9 cellular contexts compared by ENCODE assay signal in the genomic region with DNA sequence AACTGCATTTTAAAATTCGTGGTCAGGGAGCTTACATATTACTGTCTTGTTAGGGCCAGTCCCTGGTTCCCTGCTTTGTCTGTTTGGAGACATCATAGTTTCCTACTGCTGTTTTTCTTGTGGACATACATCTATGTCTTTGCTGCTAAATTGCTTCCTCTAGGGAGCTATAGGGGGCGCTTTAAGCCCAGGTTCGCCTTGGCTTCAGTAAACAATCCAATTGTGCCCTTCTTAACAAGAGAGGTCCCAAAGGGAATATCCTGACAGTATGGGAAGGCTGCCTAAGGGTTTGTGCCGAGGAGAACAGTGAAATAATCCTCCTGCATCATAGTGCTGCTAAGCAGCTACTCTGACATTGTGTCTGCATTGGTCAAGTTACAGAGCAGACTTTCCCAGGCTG.
A peak's percentile ranks its signal among the peaks of the same experiment; 100 is the strongest.
DNase-seq lines count a peak whose midpoint lies in the region; ATAC-seq and TF ChIP-seq lines count a peak whose summit lies in the region.
"Had no signal": no experiment of that assay in that cellular context is flagged by ENCODE, and none has a peak within 500 bp of the region (broad histone marks: within the 10 kb centered on the region; RNA-seq: fewer than 3 reads in every experiment).

No MANE protein-coding gene starts in this region.

- DNase-seq in DMS53 (lab: John Stamatoyannopoulos, UW), result peak; percentile 82
- peak; percentile 46 for DNase-seq in fibroblast of peridontal ligament (ENCODE audit: extremely low read depth)
- no peak for DNase-seq in upper lobe of right lung
- no peak for DNase-seq in lower leg skin (ENCODE audit: low spot score in 2 of 2)
- DNase-seq in activated T-cell treated with anti-CD3 and anti-CD28 coated beads, Interleukin-2, amount 50 U/mL, for 1 hour, result no peak

- H3K27me3 ChIP-seq in OCI-LY1 (ENCODE audit: insufficient read depth, low read length) (no peaks in the 10 kb centered on the region), upper lobe of right lung (no peaks in the 10 kb centered on the region)

- H4K20me1 ChIP-seq in OCI-LY1 (ENCODE audit: insufficient read depth, low read length), result no peaks in the 10 kb centered on the region

- H3K4me1 ChIP-seq in OCI-LY1 (ENCODE audit: insufficient read depth, low read length, severe bottlenecking) (no peaks in the 10 kb centered on the region), upper lobe of right lung (no peaks in the 10 kb centered on the region)

- H3F3A ChIP-seq in OCI-LY1 (ENCODE audit: insufficient read depth, low read length), result no peaks in the 10 kb centered on the region

- H3K27ac ChIP-seq in OCI-LY1 (ENCODE audit: low read depth, low read length, poor library complexity, severe bottlenecking) (no peak overlapping the region), upper lobe of right lung (no peak overlapping the region)

- ATAC-seq in HG02981 (IDR thresholded peaks at IDR 0.05; ENCODE audit: unreplicated experiment), result peak; percentile 43
- ATAC-seq in upper lobe of right lung, result peak; percentile 71
- no peak for ATAC-seq in GM19467 (IDR thresholded peaks at IDR 0.05; ENCODE audit: unreplicated experiment)
- ATAC-seq: K562 had no signal

- H3K4me3 ChIP-seq in OCI-LY1 (ENCODE audit: low read depth, low read length, poor library complexity, severe bottlenecking) (no peak overlapping the region), upper lobe of right lung (no peak overlapping the region), lower leg skin (ENCODE audit: low read depth, poor library complexity, severe bottlenecking) (no peak overlapping the region)
- H3K4me3 ChIP-seq: K562 had no signal

- no peak overlapping the region for H3K4me2 ChIP-seq in OCI-LY1 (ENCODE audit: low read length)

- H3K36me3 ChIP-seq in OCI-LY1 (ENCODE audit: insufficient read depth, low read length) (no peaks in the 10 kb centered on the region), upper lobe of right lung (no peaks in the 10 kb centered on the region)

- 7 to 17% methylated on average over 4 of the region's 4 CpGs for WGBS in lower leg skin, 2 donors

- no peak overlapping the region for H3K9ac ChIP-seq in OCI-LY1 (ENCODE audit: low read length)

- H3K9me3 ChIP-seq in OCI-LY1 (ENCODE audit: low read length) (no peaks in the 10 kb centered on the region), upper lobe of right lung (no peaks in the 10 kb centered on the region)

- no peaks in the 10 kb centered on the region for H3K79me2 ChIP-seq in OCI-LY1 (ENCODE audit: insufficient read depth, low read length)

- TF ChIP-seq CTCF in OCI-LY1 (IDR thresholded peaks at IDR 0.05; ENCODE audit: low read length) (peak; percentile 57), upper lobe of right lung (IDR thresholded peaks at IDR 0.05) (peak; percentile 36), lower leg skin (IDR thresholded peaks at IDR 0.05) (no peak)

- no peaks in the 10 kb centered on the region for H3K9me2 ChIP-seq in OCI-LY1 (ENCODE audit: low read depth, low read length)

- H2AFZ ChIP-seq in OCI-LY1 (ENCODE audit: low read length), result no peak overlapping the region

- intact Hi-C loops in upper lobe of right lung (cut with DNase I) (no loop called here), lower leg skin (cut with DNase I; ENCODE audit: low total_unique reads) (no loop called here)

- no peak for TF ChIP-seq POLR2A in lower leg skin (IDR thresholded peaks at IDR 0.05)

Comparison
In these comparisons a context has a peak if more than half of its experiments do, and no peak if none do; other contexts are left out.
1. DNase-seq: peak in DMS53 (single experiment) and fibroblast of peridontal ligament (single experiment); none in upper lobe of right lung (single experiment), lower leg skin (0 of 2) and activated T-cell treated with anti-CD3 and anti-CD28 coated beads, Interleukin-2, amount 50 U/mL, for 1 hour (single experiment).
2. CTCF ChIP-seq: peak in OCI-LY1 (single experiment) and upper lobe of right lung (single experiment); none in lower leg skin (0 of 3).